8 cellular contexts compared by ENCODE assay signal in genomic region chr7:26399309-26399610, GRCh38.
DNase-seq lines count a peak whose midpoint lies in the region; ATAC-seq and TF ChIP-seq lines count a peak whose summit lies in the region.

No MANE protein-coding gene starts in this region.

- H3K4ac ChIP-seq in trophoblast cell (ENCODE audit: low read depth, low read length) = no peak overlapping the region

- TF ChIP-seq CTCF in WERI-Rb-1 (IDR thresholded peaks at IDR 0.05; ENCODE audit: low read depth, low read length) = peak; percentile 67

- H3K9ac ChIP-seq in trophoblast cell (ENCODE audit: low read length) = no peak overlapping the region

- H3K4me3 ChIP-seq in WERI-Rb-1 (ENCODE audit: low read depth, low read length) (peak overlapping the region; percentile 64), trophoblast cell (ENCODE audit: low read depth, low read length) (peak overlapping the region; percentile 76)

- no peak overlapping the region for H3K23ac ChIP-seq in trophoblast cell (ENCODE audit: low read length)

- H3K9me3 Mint-ChIP-seq in T-helper 1 cell treated with Interleukin-12 subunit alpha and Interleukin-12 subunit beta and Interleukin-4 antibody, amounts not matched to agents 30 μg/mL and 1 μg/mL, for 36 hours = no peaks in the 10 kb centered on the region

- no peak overlapping the region for H4K8ac ChIP-seq in trophoblast cell (ENCODE audit: low read depth, low read length)

- no peaks in the 10 kb centered on the region for H3K79me2 ChIP-seq in trophoblast cell (ENCODE audit: control insufficient read depth, insufficient read depth, low read length, poor library complexity)

- no peaks in the 10 kb centered on the region for H3K36me3 ChIP-seq in WERI-Rb-1
- H3K36me3 ChIP-seq in trophoblast cell (ENCODE audit: control insufficient read depth in 1 of 2, insufficient read depth in 2 of 2, low read length in 2 of 2) = no peaks in the 10 kb centered on the region

- no CpG with 5 or more reads among the region's 3 CpGs for WGBS in trophoblast cell (ENCODE audit: extremely low coverage, insufficient coverage, insufficient read length)

- H4K12ac ChIP-seq in trophoblast cell (ENCODE audit: low read depth, low read length) = no peak overlapping the region

- no peak overlapping the region for H3K14ac ChIP-seq in trophoblast cell (ENCODE audit: low read length)

- H3K4me1 Mint-ChIP-seq in T-helper 1 cell treated with Interleukin-12 subunit alpha and Interleukin-12 subunit beta and Interleukin-4 antibody, amounts not matched to agents 30 μg/mL and 1 μg/mL, for 36 hours (ENCODE audit: low read depth) = peaks cover 10% of the 10 kb centered on the region

- no peaks in the 10 kb centered on the region for H3K27me3 ChIP-seq in WERI-Rb-1 (ENCODE audit: insufficient read depth, low read depth, severe bottlenecking)
- H3K27me3 ChIP-seq in trophoblast cell (ENCODE audit: insufficient read depth, low read length) = no peaks in the 10 kb centered on the region

- no peak for DNase-seq in T-helper 1 cell
- DNase-seq in WERI-Rb-1 = peak; percentile 65
- no peak for DNase-seq in Right ventricle myocardium superior
- no peak for DNase-seq in trophoblast cell
- no peak for DNase-seq in KG1 (lab: John Stamatoyannopoulos, UW)
- DNase-seq in occipital lobe (lab: John Stamatoyannopoulos, UW) = no peak
- no peak for DNase-seq in glomerular visceral epithelial cell (ENCODE audit: extremely low spot score)

- H2AK5ac ChIP-seq in trophoblast cell (ENCODE audit: low read length) = no peak overlapping the region

- peak overlapping the region; percentile 98 for H3K27ac ChIP-seq in WERI-Rb-1
- H3K27ac ChIP-seq in trophoblast cell (ENCODE audit: low read depth, low read length) = no peak overlapping the region

- H2BK12ac ChIP-seq in trophoblast cell (ENCODE audit: low read length) = no peak overlapping the region

- no peaks in the 10 kb centered on the region for H3K79me1 ChIP-seq in trophoblast cell (ENCODE audit: low read length)

- no peak overlapping the region for H2AFZ ChIP-seq in trophoblast cell (ENCODE audit: insufficient read depth, low read length, poor library complexity)

- no peaks in the 10 kb centered on the region for H3K9me3 ChIP-seq in WERI-Rb-1 (ENCODE audit: severe bottlenecking)
- H3K9me3 ChIP-seq in trophoblast cell (ENCODE audit: insufficient read depth, low read depth, low read length) = no peaks in the 10 kb centered on the region

- no peak overlapping the region for H2BK5ac ChIP-seq in trophoblast cell (ENCODE audit: low read depth, low read length, poor library complexity)

- H3K36me3 Mint-ChIP-seq in T-helper 1 cell treated with Interleukin-12 subunit alpha and Interleukin-12 subunit beta and Interleukin-4 antibody, amounts not matched to agents 30 μg/mL and 1 μg/mL, for 36 hours (ENCODE audit: low read depth) = no peaks in the 10 kb centered on the region

- no peak overlapping the region for H2BK120ac ChIP-seq in trophoblast cell (ENCODE audit: insufficient read depth, low read length, poor library complexity)

- no peak overlapping the region for H3K18ac ChIP-seq in trophoblast cell (ENCODE audit: low read length)

- H3K4me2 ChIP-seq in trophoblast cell (ENCODE audit: low read length) = peak overlapping the region; percentile 88

- H3K4me1 ChIP-seq in trophoblast cell (ENCODE audit: control insufficient read depth in 1 of 2, insufficient read depth in 2 of 2, low read length in 2 of 2) = peaks cover 0 to 7% of the 10 kb centered on the region in 2 experiments

- peak overlapping the region; percentile 96 for H3K4me3 Mint-ChIP-seq in T-helper 1 cell treated with Interleukin-12 subunit alpha and Interleukin-12 subunit beta and Interleukin-4 antibody, amounts not matched to agents 30 μg/mL and 1 μg/mL, for 36 hours

- ATAC-seq in Right ventricle myocardium superior (ENCODE audit: poor library complexity) = peak; percentile 33

- no peak overlapping the region for H4K91ac ChIP-seq in trophoblast cell (ENCODE audit: low read depth, low read length)

- no peak overlapping the region for H3K27ac Mint-ChIP-seq in T-helper 1 cell treated with Interleukin-12 subunit alpha and Interleukin-12 subunit beta and Interleukin-4 antibody, amounts not matched to agents 30 μg/mL and 1 μg/mL, for 36 hours

- intact Hi-C loops in Right ventricle myocardium superior (cut with DNase I) = no loop called here

- peaks cover 61% of the 10 kb centered on the region for H3K27me3 Mint-ChIP-seq in T-helper 1 cell treated with Interleukin-12 subunit alpha and Interleukin-12 subunit beta and Interleukin-4 antibody, amounts not matched to agents 30 μg/mL and 1 μg/mL, for 36 hours (ENCODE audit: low read depth)
